In the genomic region with DNA sequence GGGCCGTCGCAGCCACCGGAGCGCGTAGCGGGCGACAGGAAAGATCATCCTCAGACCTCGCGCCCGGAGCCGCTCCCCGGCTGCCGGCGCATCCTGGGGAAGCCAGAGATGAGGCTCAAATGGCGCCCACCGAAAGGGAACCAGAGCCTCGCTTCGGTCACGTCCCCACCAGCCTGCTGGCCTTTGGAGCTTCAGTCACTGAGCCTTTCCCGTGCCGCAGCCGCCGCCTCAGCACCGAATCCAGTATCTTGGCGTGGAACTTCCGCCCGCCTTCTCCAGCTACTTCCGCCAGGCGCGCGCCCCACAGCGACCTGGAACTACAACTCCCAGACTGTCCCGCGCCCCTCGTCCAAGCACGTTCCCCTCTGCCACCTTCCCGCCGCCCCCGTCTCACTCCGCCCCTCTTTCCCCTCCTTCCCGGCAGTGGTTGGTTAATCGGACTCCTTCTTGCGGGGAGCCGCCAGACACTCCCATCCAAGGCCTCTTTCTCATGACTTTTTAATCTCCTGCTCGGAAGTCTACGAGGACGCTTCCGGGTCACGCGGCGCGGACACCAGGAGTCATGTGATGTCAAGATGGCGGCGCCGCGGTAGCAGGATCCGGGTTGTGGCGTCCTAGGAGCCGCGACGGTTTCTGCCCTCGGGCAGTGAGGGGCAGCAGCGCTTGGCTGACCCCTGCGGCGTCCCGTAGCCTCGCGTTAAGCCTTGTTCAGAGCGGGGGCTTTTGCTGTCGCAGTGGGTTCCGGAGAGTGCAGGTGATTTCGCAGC, we compare ENCODE assay signal across 8 cellular contexts.
DNase-seq lines count a peak whose midpoint lies in the region; ATAC-seq, FAIRE-seq and TF ChIP-seq lines count a peak whose summit lies in the region.

A gene with protein sequence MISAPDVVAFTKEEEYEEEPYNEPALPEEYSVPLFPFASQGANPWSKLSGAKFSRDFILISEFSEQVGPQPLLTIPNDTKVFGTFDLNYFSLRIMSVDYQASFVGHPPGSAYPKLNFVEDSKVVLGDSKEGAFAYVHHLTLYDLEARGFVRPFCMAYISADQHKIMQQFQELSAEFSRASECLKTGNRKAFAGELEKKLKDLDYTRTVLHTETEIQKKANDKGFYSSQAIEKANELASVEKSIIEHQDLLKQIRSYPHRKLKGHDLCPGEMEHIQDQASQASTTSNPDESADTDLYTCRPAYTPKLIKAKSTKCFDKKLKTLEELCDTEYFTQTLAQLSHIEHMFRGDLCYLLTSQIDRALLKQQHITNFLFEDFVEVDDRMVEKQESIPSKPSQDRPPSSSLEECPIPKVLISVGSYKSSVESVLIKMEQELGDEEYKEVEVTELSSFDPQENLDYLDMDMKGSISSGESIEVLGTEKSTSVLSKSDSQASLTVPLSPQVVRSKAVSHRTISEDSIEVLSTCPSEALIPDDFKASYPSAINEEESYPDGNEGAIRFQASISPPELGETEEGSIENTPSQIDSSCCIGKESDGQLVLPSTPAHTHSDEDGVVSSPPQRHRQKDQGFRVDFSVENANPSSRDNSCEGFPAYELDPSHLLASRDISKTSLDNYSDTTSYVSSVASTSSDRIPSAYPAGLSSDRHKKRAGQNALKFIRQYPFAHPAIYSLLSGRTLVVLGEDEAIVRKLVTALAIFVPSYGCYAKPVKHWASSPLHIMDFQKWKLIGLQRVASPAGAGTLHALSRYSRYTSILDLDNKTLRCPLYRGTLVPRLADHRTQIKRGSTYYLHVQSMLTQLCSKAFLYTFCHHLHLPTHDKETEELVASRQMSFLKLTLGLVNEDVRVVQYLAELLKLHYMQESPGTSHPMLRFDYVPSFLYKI (plus strand): TSS at position 563 of the 767 bp plus-strand sequence. CDS start 497 bp downstream, outside the sequence.
A gene with protein sequence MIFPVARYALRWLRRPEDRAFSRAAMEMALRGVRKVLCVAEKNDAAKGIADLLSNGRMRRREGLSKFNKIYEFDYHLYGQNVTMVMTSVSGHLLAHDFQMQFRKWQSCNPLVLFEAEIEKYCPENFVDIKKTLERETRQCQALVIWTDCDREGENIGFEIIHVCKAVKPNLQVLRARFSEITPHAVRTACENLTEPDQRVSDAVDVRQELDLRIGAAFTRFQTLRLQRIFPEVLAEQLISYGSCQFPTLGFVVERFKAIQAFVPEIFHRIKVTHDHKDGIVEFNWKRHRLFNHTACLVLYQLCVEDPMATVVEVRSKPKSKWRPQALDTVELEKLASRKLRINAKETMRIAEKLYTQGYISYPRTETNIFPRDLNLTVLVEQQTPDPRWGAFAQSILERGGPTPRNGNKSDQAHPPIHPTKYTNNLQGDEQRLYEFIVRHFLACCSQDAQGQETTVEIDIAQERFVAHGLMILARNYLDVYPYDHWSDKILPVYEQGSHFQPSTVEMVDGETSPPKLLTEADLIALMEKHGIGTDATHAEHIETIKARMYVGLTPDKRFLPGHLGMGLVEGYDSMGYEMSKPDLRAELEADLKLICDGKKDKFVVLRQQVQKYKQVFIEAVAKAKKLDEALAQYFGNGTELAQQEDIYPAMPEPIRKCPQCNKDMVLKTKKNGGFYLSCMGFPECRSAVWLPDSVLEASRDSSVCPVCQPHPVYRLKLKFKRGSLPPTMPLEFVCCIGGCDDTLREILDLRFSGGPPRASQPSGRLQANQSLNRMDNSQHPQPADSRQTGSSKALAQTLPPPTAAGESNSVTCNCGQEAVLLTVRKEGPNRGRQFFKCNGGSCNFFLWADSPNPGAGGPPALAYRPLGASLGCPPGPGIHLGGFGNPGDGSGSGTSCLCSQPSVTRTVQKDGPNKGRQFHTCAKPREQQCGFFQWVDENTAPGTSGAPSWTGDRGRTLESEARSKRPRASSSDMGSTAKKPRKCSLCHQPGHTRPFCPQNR (minus strand): TSS at position 264 of the 767 bp plus-strand sequence. CDS start 216 bp downstream, at position 48.

- DNase-seq in AG09319 (ENCODE audit: extremely low read depth, low read depth) (peak; percentile 96), NCI-H446 treated with DMSO at 0.1 percent for 48 hours (lab: John Stamatoyannopoulos, UW) (peak; percentile 94), cerebellar cortex (ENCODE audit: low spot score) (peak; percentile 99)
- DNase-seq in stimulated activated CD4-positive, alpha-beta T cell treated with anti-CD3 and anti-CD28 coated beads, Interleukin-12 subunit alpha, Interleukin-12 subunit beta, amount 100 ng/mL, for 4 hours: peak; percentile 97

- ATAC-seq in GM19035 (IDR thresholded peaks at IDR 0.05; ENCODE audit: unreplicated experiment) (peak; percentile 83), HG03354 (IDR thresholded peaks at IDR 0.05; ENCODE audit: poor library complexity, severe bottlenecking, unreplicated experiment) (peak; percentile 87)
- peak; percentile 97 for ATAC-seq in activated CD4-positive, CD25-positive, alpha-beta regulatory T cell treated with anti-CD3 and anti-CD28 coated beads, Interleukin-2, amount 50 U/mL, for 24 hours

- no peak for TF ChIP-seq CTCF in AG09319 (IDR thresholded peaks at IDR 0.05; ENCODE audit: low read depth, low read length)

- peak; percentile 76 for FAIRE-seq in islet of Langerhans (lab: Jason Lieb, UNC)

Comparison
In these comparisons a context has a peak if more than half of its experiments do, and no peak if none do; other contexts are left out.
1. Peak in every context shown above with its lines: DNase-seq and ATAC-seq.